Comparison of ENCODE assay signal across 9 cellular contexts in the genomic region with DNA sequence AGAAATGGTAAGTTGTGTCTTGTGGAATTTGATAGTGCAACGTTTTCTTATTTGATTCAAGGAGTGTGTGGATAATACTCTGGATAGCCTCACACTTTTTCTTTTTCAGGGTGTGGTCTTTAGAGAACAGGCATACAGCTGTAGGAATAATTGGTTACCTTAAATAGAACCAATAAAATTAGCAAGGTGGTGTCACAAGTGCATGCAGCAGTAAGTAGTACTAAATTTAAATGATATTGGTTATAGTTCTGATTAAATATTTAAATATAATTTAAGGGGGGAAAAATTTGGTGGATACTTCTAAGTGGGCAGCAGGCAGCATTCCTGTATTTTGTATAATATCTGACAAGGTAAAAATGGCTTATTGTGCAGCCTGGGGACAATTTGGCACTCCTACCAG. TPM values are rescaled to one million over a fixed set of nuclear protein-coding genes. Genes with fewer than 3 reads are reported as not detected.
DNase-seq lines count a peak whose midpoint lies in the region; ATAC-seq, FAIRE-seq and TF ChIP-seq lines count a peak whose summit lies in the region.
"Had no signal": no experiment of that assay in that cellular context is flagged by ENCODE, and none has a peak within 500 bp of the region (broad histone marks: within the 10 kb centered on the region; RNA-seq: fewer than 3 reads in every experiment).

No MANE protein-coding gene starts in this region.

- H3K4ac ChIP-seq in mesenchymal stem cell (ENCODE audit: low read depth in 1 of 2, low read length in 2 of 2), result no peak overlapping the region

- no peak overlapping the region for H4K8ac ChIP-seq in mesenchymal stem cell (ENCODE audit: low read length)

- H3K4me1 ChIP-seq in HepG2 (ENCODE audit: insufficient read depth, low read length) (peaks cover 77% of the 10 kb centered on the region), right lobe of liver (peaks cover 2 to 75% (median 31%) of the 10 kb centered on the region in 4 donors), mesenchymal stem cell (ENCODE audit: control insufficient read depth, insufficient read depth, low read depth, low read length) (peaks cover 17% of the 10 kb centered on the region)

- H3K9ac ChIP-seq in HepG2 (ENCODE audit: insufficient read depth, low read depth, low read length), result peak overlapping the region; percentile 49; the same call in 1 of the 2 replicates
- peak overlapping the region; percentile 95 for H3K9ac ChIP-seq in mesenchymal stem cell (ENCODE audit: low read length)

- intact Hi-C loops in HepG2 (cut with micrococcal nuclease; ENCODE audit: unreplicated experiment) (loop anchor here (10.0 kb wide), 2 partner anchors 160 to 420 kb away; partner anchors contain the start of gene ABAT), right lobe of liver (cut with DNase I) (no loop called here), sciatic nerve (cut with DNase I) (no loop called here)

- no peak overlapping the region for H2BK120ac ChIP-seq in mesenchymal stem cell (ENCODE audit: low read depth, low read length)

- no peaks in the 10 kb centered on the region; a peak in 1 of 5 replicates for H3K27me3 ChIP-seq in HepG2 (ENCODE audit: control insufficient read depth in 1 of 2, insufficient read depth in 2 of 2, low read length in 2 of 2)
- H3K27me3 ChIP-seq in right lobe of liver, result no peaks in the 10 kb centered on the region
- H3K27me3 ChIP-seq in mesenchymal stem cell (ENCODE audit: control insufficient read depth in 1 of 2, insufficient read depth in 1 of 2, low read length in 2 of 2), result no peaks in the 10 kb centered on the region

- H3K36me3 ChIP-seq in HepG2 (replicated peaks in 1 of 2; ENCODE audit: control insufficient read depth in 1 of 2, insufficient read depth in 2 of 2, low read length in 2 of 2) (peaks cover 11 to 36% of the 10 kb centered on the region in 2 experiments), right lobe of liver (peaks cover 0 to 19% (median 4%) of the 10 kb centered on the region in 4 donors), mesenchymal stem cell (ENCODE audit: control insufficient read depth in 1 of 2, insufficient read depth in 2 of 2, low read depth in 1 of 2, low read length in 2 of 2) (peaks cover 18 to 72% of the 10 kb centered on the region in 2 experiments)

- in situ Hi-C loops in HepG2 (cut with HindIII; ENCODE audit: extremely low pct_ligation_motif_present, low pct_unique_long_range_greater_than_20kb), result no loop called here
- in situ Hi-C loops in astrocyte of the spinal cord (cut with HindIII; ENCODE audit: low sequenced_read_pairs), result no loop called here

- H2AFZ ChIP-seq in HepG2 (ENCODE audit: low read length) (no peak overlapping the region), mesenchymal stem cell (ENCODE audit: low read depth, low read length) (no peak overlapping the region)

- DNase-seq in HepG2 (ENCODE audit: low spot score), result no peak
- DNase-seq in right lobe of liver, result no peak
- no peak for DNase-seq in astrocyte of the spinal cord (ENCODE audit: low read depth, low spot score)
- no peak for DNase-seq in mesenchymal stem cell
- no peak for DNase-seq in sciatic nerve (ENCODE audit: low spot score)
- no peak for DNase-seq in hippocampal formation (lab: John Stamatoyannopoulos, UW)
- no peak for DNase-seq in ecto neural progenitor cell (ENCODE audit: low spot score)
- no peak for DNase-seq in frontal cortex (ENCODE audit: low spot score in 2 of 2)
- DNase-seq: left cardiac atrium had no signal

- no peak overlapping the region for H2BK15ac ChIP-seq in mesenchymal stem cell (ENCODE audit: low read depth, poor library complexity, severe bottlenecking)

- H2BK5ac ChIP-seq in mesenchymal stem cell (ENCODE audit: low read depth, low read length, poor library complexity, severe bottlenecking), result no peak overlapping the region

- ATAC-seq in HepG2 (no peak), right lobe of liver (no peak), sciatic nerve (no peak)
- ATAC-seq: left cardiac atrium had no signal

- TF ChIP-seq CTCF in HepG2 (CRISPR knock-in tag; IDR thresholded peaks at IDR 0.05) (no peak), right lobe of liver (IDR thresholded peaks at IDR 0.05) (no peak), astrocyte of the spinal cord (IDR thresholded peaks at IDR 0.05; ENCODE audit: low read depth, low read length) (no peak)

- POLR2A ChIA-PET in HepG2 (lab: Yijun Ruan, JAX), result no interaction called here

- H3K27ac ChIP-seq in HepG2 (ENCODE audit: extremely low read length, insufficient read depth, low read length) (no peak overlapping the region), right lobe of liver (no peak overlapping the region), mesenchymal stem cell (ENCODE audit: low read length, poor library complexity, severe bottlenecking) (no peak overlapping the region)

- FAIRE-seq in HepG2 (lab: Jason Lieb, UNC), result no peak
- FAIRE-seq in frontal cortex (lab: Jason Lieb, UNC), result no peak

- H3K18ac ChIP-seq in mesenchymal stem cell (ENCODE audit: low read depth in 1 of 2, low read length in 2 of 2), result no peak overlapping the region

- H3K4me2 ChIP-seq in HepG2 (ENCODE audit: low read depth, low read length) (peak overlapping the region; percentile 98), mesenchymal stem cell (ENCODE audit: low read length, poor library complexity, severe bottlenecking) (peak overlapping the region; percentile 49)

- H3K23ac ChIP-seq in mesenchymal stem cell (ENCODE audit: low read length in 2 of 2), result no peak overlapping the region

- no peaks in the 10 kb centered on the region for H3K9me3 ChIP-seq in HepG2 (ENCODE audit: low read length)
- H3K9me3 ChIP-seq in right lobe of liver, result no peaks in the 10 kb centered on the region
- no peaks in the 10 kb centered on the region for H3K9me3 ChIP-seq in mesenchymal stem cell (ENCODE audit: control insufficient read depth, low read length)

- peaks cover 75% of the 10 kb centered on the region for H4K20me1 ChIP-seq in HepG2 (ENCODE audit: insufficient read depth, low read length)

- no peak overlapping the region for H2BK12ac ChIP-seq in mesenchymal stem cell (ENCODE audit: low read length in 2 of 2)

- H2AK5ac ChIP-seq in mesenchymal stem cell (ENCODE audit: low read length, severe bottlenecking), result no peak overlapping the region

- no peak overlapping the region for H3K14ac ChIP-seq in mesenchymal stem cell (ENCODE audit: low read length in 2 of 2)

- no peak overlapping the region for H4K91ac ChIP-seq in mesenchymal stem cell (ENCODE audit: low read length)

- WGBS in HepG2 (ENCODE audit: low lambda C conversion rate), result 65% methylated on average over 1 of the region's 1 CpG
- WGBS in right lobe of liver (ENCODE audit: insufficient coverage, low coverage, low lambda C conversion rate, missing lambda C conversion rate), result 10% methylated on average over 1 of the region's 1 CpG
- WGBS in mesenchymal stem cell, result 38% methylated on average over 1 of the region's 1 CpG

- H3K4me3 ChIP-seq in HepG2 (replicated peaks in 1 of 3; ENCODE audit: insufficient read depth in 1 of 3, low read depth in 2 of 3, low read length in 3 of 3), result peak overlapping the region; percentile 17 to 98 (median 98); a peak in 5 of 6 replicates
- H3K4me3 ChIP-seq in right lobe of liver, result no peak overlapping the region
- peak overlapping the region; percentile 94 for H3K4me3 ChIP-seq in astrocyte of the spinal cord (ENCODE audit: low read depth, low read length)
- H3K4me3 ChIP-seq in mesenchymal stem cell (ENCODE audit: insufficient read depth in 1 of 2, low read depth in 1 of 2, low read length in 2 of 2), result peak overlapping the region in 1 of 2 experiments; percentile 87

- no peaks in the 10 kb centered on the region for H3K79me1 ChIP-seq in mesenchymal stem cell (replicated peaks; ENCODE audit: low read length, poor library complexity, severe bottlenecking)

- no peak for TF ChIP-seq RAD21 in HepG2 (CRISPR knock-in tag; IDR thresholded peaks at IDR 0.05)

- TF ChIP-seq EP300 in HepG2 (IDR thresholded peaks at IDR 0.05; ENCODE audit: low read depth in 2 of 2, low read length in 2 of 2) (no peak), HepG2 (CRISPR knock-in tag; IDR thresholded peaks at IDR 0.05; ENCODE audit: borderline replicate concordance) (no peak)

- H3K79me2 ChIP-seq in HepG2 (ENCODE audit: insufficient read depth, low read length), result peaks cover 85% of the 10 kb centered on the region

- no TSS peak for BruUV-seq in HepG2 (replicated peaks; lab: Mats Ljungman, UMichigan)

- CTCF ChIA-PET in HepG2 (lab: Yijun Ruan, JAX; ENCODE audit: low intra/inter-chr PET ratio, low total read pairs), result no interaction called here

- TF ChIP-seq POLR2A in HepG2 (IDR thresholded peaks at IDR 0.05; ENCODE audit: insufficient read depth in 1 of 2, low read depth in 2 of 2, low read length in 2 of 2), result no peak
- no peak for TF ChIP-seq POLR2A in right lobe of liver (IDR thresholded peaks at IDR 0.05)

RNA-seq across cellular contexts. Expression of gene HAPSTR1, which starts 3.7 kb away (rescaled TPM):
- total RNA-seq in HepG2 (2016; rRNA removed; fragmentation: Illumina TruSeq; extraction: Trizol) (83.2 and 98.4 TPM in 2 replicates), right lobe of liver (10 to 100 TPM; 23.6 to 34.8 (median 28.3) TPM), sciatic nerve (54.4 TPM), frontal cortex (132 TPM)
- 7.8 and 8.2 TPM in 2 replicates for total RNA-seq in HepG2 (2016; cell fraction: cytosol; rRNA removed; fragmentation: Illumina TruSeq; extraction: Trizol; ENCODE audit: low read depth)
- 84.4 and 87.6 TPM in 2 replicates for total RNA-seq in HepG2 (2016; cell fraction: insoluble cytoplasmic fraction; rRNA removed; fragmentation: Illumina TruSeq; extraction: Trizol)
- 37.9 and 42.3 TPM in 2 replicates for total RNA-seq in HepG2 (2016; cell fraction: membrane; rRNA removed; fragmentation: Illumina TruSeq; extraction: Trizol)
- 61.0 and 71.2 TPM in 2 replicates for total RNA-seq in HepG2 (2016; cell fraction: nucleus; rRNA removed; fragmentation: Illumina TruSeq; extraction: Trizol)
- polyA plus RNA-seq in HepG2 (2011; rRNA removed), result 23.6 and 25.2 TPM in 2 replicates
- polyA plus RNA-seq in HepG2 (2011; cell fraction: cytosol; rRNA removed), result 10.9 and 17.5 TPM in 2 replicates
- 18.7 and 24.1 TPM in 2 replicates for polyA plus RNA-seq in HepG2 (2011; cell fraction: nucleus; rRNA removed)
- 23.7 and 25.0 TPM in 2 replicates for polyA plus RNA-seq in HepG2 (2012)
- polyA plus RNA-seq in HepG2 (2016; cell fraction: cytosol; fragmentation: Illumina TruSeq; extraction: Trizol; ENCODE audit: low read depth), result 2.8 and 3.6 TPM in 2 replicates
- 37.1 and 37.6 TPM in 2 replicates for polyA plus RNA-seq in HepG2 (2016; cell fraction: insoluble cytoplasmic fraction; fragmentation: Illumina TruSeq; extraction: Trizol; ENCODE audit: low read depth)
- 13.0 and 13.5 TPM in 2 replicates for polyA plus RNA-seq in HepG2 (2016; cell fraction: membrane; fragmentation: Illumina TruSeq; extraction: Trizol; ENCODE audit: low read depth)
- 44.6 and 47.8 TPM in 2 replicates for polyA plus RNA-seq in HepG2 (2016; cell fraction: nucleus; fragmentation: Illumina TruSeq; extraction: Trizol; ENCODE audit: insufficient read depth, low read depth)
- 32.6 and 37.5 TPM in 2 replicates for polyA minus RNA-seq in HepG2 (2011; rRNA and poly(A)+ RNA removed; ENCODE audit: low replicate concordance)
- 34.0 and 41.8 TPM in 2 replicates for polyA minus RNA-seq in HepG2 (2011; cell fraction: cytosol; rRNA and poly(A)+ RNA removed)
- 81.2 and 89.8 TPM in 2 replicates for polyA minus RNA-seq in HepG2 (2011; cell fraction: nucleus; rRNA and poly(A)+ RNA removed)
- polyA plus RNA-seq in mesenchymal stem cell (2013, experiment 1 of 2), result 43.4 TPM
- polyA plus RNA-seq in mesenchymal stem cell (2013, experiment 2 of 2), result 42.6 TPM

Comparison
In these comparisons a context has a peak if more than half of its experiments do, and no peak if none do; other contexts are left out.
1. H3K4me3 ChIP-seq: peak in HepG2 (3 of 3) and astrocyte of the spinal cord (single experiment); none in right lobe of liver (0 of 3).